8 cellular contexts compared by ENCODE assay signal in genomic region chr16:66935319-66936011, GRCh38. TPM values are rescaled to one million over a fixed set of nuclear protein-coding genes. Genes with fewer than 3 reads are reported as not detected.
DNase-seq lines count a peak whose midpoint lies in the region; ATAC-seq and TF ChIP-seq lines count a peak whose summit lies in the region.

TSS of gene CES2 (plus strand) at chr16:66935516. CDS start at chr16:66935636, 120 bp downstream.

- peaks cover 70% of the 10 kb centered on the region for H4K20me1 ChIP-seq in BLaER1

- peak within 1 kb of the TSS; percentile 99 for H3K4me2 ChIP-seq in BLaER1

- H3K9me3 ChIP-seq in BLaER1 (no peaks in the 10 kb centered on the region), KOPT-K1 (ENCODE audit: insufficient read depth, low read length, poor library complexity, severe bottlenecking) (no peaks in the 10 kb centered on the region), skeletal muscle tissue (ENCODE audit: control insufficient read depth in 3 of 3, low read length in 3 of 3) (no peaks in the 10 kb centered on the region)

- in situ Hi-C loops in brain microvascular endothelial cell (cut with HindIII; ENCODE audit: low pct_ligation_motif_present, low sequenced_read_pairs): no loop called here

- peak within 1 kb of the TSS; percentile 97 for H3K9ac ChIP-seq in BLaER1
- H3K9ac ChIP-seq in skeletal muscle tissue (ENCODE audit: low read depth in 1 of 3, low read length in 3 of 3): peak within 1 kb of the TSS; percentile 99 to 100 (median 100)

- DNase-seq in brain microvascular endothelial cell: no peak
- peak; percentile 56 for DNase-seq in iPS-NIHi11 (ENCODE audit: low spot score)
- DNase-seq in CD1c-positive myeloid dendritic cell (ENCODE audit: extremely low spot score): no peak

- H3K27ac ChIP-seq in BLaER1: peak within 1 kb of the TSS; percentile 97
- peak within 1 kb of the TSS; percentile 89 for H3K27ac ChIP-seq in KOPT-K1 (ENCODE audit: low read depth, low read length, poor library complexity, severe bottlenecking)
- peak within 1 kb of the TSS; percentile 74 for H3K27ac ChIP-seq in brain microvascular endothelial cell
- peak within 1 kb of the TSS; percentile 99 for H3K27ac ChIP-seq in skeletal muscle tissue (ENCODE audit: low read depth, low read length)

- H3K36me3 ChIP-seq in BLaER1: peaks cover 62% of the 10 kb centered on the region
- peaks cover 46% of the 10 kb centered on the region for H3K36me3 ChIP-seq in KOPT-K1 (ENCODE audit: insufficient read depth, low read length)
- H3K36me3 ChIP-seq in brain microvascular endothelial cell (replicated peaks): peaks cover 2% of the 10 kb centered on the region
- H3K36me3 ChIP-seq in skeletal muscle tissue (ENCODE audit: control insufficient read depth in 3 of 3, insufficient read depth in 3 of 3, low read length in 3 of 3): peaks cover 43 to 48% (median 47%) of the 10 kb centered on the region in 3 donors

- no peak for TF ChIP-seq POLR2A in GM18505 (IDR thresholded peaks at IDR 0.05; ENCODE audit: borderline replicate concordance, extremely low read depth, insufficient read depth, insufficient read length)

- no peak for ATAC-seq in HG03378 (IDR thresholded peaks at IDR 0.05; ENCODE audit: unreplicated experiment)
- no peak for ATAC-seq in GM18505 (IDR thresholded peaks at IDR 0.05; ENCODE audit: unreplicated experiment)

- TF ChIP-seq CTCF in brain microvascular endothelial cell (IDR thresholded peaks at IDR 0.05; ENCODE audit: low read depth, low read length, missing control alignments): no peak

- H3K27me3 ChIP-seq in BLaER1 (no peaks in the 10 kb centered on the region), brain microvascular endothelial cell (replicated peaks) (no peaks in the 10 kb centered on the region), skeletal muscle tissue (ENCODE audit: control insufficient read depth in 3 of 3, insufficient read depth in 3 of 3, low read length in 3 of 3) (no peaks in the 10 kb centered on the region)

- H3K4me3 ChIP-seq in BLaER1 (peak within 1 kb of the TSS; percentile 99), brain microvascular endothelial cell (ENCODE audit: low read depth, low read length) (peak within 1 kb of the TSS; percentile 96), skeletal muscle tissue (ENCODE audit: low read length in 3 of 3) (peak within 1 kb of the TSS; percentile 86 to 100 (median 99))

- H3K4me1 ChIP-seq in BLaER1 (peaks cover 49% of the 10 kb centered on the region), skeletal muscle tissue (ENCODE audit: control insufficient read depth in 3 of 3, insufficient read depth in 3 of 3, low read length in 3 of 3) (peaks cover 38 to 66% (median 48%) of the 10 kb centered on the region in 3 donors)

RNA-seq across cellular contexts. Expression of gene CES2, which starts in this region (rescaled TPM):
- 15.7 TPM for total RNA-seq in skeletal muscle tissue
